ENCODE assay signal across 1 cellular context in the genomic region with DNA sequence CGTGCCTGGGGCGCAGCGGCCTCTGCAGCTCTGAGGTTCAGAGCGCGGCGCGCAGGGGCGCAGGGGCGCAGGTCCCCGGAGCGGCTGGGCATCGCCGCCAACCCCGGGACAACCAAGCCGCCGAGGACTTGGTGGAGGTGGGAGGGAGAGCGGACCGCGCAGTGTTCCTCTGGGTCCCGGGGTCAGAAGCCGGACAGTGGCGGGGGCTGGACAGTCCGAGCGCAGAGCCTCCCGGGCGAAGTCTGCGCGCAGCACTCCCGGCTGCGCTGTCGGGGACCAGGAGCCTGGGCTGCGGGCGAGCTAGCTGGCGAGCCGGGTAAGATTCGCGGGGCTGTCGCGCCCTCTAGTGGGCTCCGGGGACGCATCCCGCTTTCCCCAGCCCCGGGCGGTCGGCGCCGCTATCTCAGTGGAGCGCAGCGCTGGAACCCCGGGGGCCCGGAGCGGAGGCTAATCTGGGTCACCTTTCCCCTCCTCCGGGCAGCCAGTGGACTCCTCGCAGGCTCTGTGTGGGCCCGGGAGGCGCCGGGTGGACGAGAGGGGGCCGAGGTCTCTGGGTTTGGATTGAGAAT.
A peak's percentile ranks its signal among the peaks of the same experiment; 100 is the strongest.
TF ChIP-seq lines count a peak whose summit lies in the region.

No MANE protein-coding gene starts in this region.

TF ChIP-seq in HepG2, 621 proteins besides CTCF, POLR2A, EP300 and RAD21 (continued from another document and continues in another):
- TF ChIP-seq, protein P1, sequence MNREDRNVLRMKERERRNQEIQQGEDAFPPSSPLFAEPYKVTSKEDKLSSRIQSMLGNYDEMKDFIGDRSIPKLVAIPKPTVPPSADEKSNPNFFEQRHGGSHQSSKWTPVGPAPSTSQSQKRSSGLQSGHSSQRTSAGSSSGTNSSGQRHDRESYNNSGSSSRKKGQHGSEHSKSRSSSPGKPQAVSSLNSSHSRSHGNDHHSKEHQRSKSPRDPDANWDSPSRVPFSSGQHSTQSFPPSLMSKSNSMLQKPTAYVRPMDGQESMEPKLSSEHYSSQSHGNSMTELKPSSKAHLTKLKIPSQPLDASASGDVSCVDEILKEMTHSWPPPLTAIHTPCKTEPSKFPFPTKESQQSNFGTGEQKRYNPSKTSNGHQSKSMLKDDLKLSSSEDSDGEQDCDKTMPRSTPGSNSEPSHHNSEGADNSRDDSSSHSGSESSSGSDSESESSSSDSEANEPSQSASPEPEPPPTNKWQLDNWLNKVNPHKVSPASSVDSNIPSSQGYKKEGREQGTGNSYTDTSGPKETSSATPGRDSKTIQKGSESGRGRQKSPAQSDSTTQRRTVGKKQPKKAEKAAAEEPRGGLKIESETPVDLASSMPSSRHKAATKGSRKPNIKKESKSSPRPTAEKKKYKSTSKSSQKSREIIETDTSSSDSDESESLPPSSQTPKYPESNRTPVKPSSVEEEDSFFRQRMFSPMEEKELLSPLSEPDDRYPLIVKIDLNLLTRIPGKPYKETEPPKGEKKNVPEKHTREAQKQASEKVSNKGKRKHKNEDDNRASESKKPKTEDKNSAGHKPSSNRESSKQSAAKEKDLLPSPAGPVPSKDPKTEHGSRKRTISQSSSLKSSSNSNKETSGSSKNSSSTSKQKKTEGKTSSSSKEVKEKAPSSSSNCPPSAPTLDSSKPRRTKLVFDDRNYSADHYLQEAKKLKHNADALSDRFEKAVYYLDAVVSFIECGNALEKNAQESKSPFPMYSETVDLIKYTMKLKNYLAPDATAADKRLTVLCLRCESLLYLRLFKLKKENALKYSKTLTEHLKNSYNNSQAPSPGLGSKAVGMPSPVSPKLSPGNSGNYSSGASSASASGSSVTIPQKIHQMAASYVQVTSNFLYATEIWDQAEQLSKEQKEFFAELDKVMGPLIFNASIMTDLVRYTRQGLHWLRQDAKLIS (CRISPR knock-in tag; IDR thresholded peaks at IDR 0.05): no peak
- TF ChIP-seq, protein P2, sequence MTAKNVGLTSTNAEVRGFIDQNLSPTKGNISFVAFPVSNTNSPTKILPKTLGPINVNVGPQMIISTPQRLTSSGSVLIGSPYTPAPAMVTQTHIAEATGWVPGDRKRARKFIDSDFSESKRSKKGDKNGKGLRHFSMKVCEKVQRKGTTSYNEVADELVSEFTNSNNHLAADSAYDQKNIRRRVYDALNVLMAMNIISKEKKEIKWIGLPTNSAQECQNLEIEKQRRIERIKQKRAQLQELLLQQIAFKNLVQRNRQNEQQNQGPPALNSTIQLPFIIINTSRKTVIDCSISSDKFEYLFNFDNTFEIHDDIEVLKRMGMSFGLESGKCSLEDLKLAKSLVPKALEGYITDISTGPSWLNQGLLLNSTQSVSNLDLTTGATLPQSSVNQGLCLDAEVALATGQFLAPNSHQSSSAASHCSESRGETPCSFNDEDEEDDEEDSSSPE (CRISPR knock-in tag; IDR thresholded peaks at IDR 0.05): peak; percentile 30; the same call in 1 of the 2 replicates
- TF ChIP-seq KDM4B (CRISPR knock-in tag; IDR thresholded peaks at IDR 0.05): no peak
- TF ChIP-seq ZNF557 (CRISPR knock-in tag; IDR thresholded peaks at IDR 0.05): no peak
- TF ChIP-seq, protein P3, sequence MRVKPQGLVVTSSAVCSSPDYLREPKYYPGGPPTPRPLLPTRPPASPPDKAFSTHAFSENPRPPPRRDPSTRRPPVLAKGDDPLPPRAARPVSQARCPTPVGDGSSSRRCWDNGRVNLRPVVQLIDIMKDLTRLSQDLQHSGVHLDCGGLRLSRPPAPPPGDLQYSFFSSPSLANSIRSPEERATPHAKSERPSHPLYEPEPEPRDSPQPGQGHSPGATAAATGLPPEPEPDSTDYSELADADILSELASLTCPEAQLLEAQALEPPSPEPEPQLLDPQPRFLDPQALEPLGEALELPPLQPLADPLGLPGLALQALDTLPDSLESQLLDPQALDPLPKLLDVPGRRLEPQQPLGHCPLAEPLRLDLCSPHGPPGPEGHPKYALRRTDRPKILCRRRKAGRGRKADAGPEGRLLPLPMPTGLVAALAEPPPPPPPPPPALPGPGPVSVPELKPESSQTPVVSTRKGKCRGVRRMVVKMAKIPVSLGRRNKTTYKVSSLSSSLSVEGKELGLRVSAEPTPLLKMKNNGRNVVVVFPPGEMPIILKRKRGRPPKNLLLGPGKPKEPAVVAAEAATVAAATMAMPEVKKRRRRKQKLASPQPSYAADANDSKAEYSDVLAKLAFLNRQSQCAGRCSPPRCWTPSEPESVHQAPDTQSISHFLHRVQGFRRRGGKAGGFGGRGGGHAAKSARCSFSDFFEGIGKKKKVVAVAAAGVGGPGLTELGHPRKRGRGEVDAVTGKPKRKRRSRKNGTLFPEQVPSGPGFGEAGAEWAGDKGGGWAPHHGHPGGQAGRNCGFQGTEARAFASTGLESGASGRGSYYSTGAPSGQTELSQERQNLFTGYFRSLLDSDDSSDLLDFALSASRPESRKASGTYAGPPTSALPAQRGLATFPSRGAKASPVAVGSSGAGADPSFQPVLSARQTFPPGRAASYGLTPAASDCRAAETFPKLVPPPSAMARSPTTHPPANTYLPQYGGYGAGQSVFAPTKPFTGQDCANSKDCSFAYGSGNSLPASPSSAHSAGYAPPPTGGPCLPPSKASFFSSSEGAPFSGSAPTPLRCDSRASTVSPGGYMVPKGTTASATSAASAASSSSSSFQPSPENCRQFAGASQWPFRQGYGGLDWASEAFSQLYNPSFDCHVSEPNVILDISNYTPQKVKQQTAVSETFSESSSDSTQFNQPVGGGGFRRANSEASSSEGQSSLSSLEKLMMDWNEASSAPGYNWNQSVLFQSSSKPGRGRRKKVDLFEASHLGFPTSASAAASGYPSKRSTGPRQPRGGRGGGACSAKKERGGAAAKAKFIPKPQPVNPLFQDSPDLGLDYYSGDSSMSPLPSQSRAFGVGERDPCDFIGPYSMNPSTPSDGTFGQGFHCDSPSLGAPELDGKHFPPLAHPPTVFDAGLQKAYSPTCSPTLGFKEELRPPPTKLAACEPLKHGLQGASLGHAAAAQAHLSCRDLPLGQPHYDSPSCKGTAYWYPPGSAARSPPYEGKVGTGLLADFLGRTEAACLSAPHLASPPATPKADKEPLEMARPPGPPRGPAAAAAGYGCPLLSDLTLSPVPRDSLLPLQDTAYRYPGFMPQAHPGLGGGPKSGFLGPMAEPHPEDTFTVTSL (CRISPR knock-in tag; IDR thresholded peaks at IDR 0.05; ENCODE audit: borderline replicate concordance): no peak
- TF ChIP-seq, protein P4, sequence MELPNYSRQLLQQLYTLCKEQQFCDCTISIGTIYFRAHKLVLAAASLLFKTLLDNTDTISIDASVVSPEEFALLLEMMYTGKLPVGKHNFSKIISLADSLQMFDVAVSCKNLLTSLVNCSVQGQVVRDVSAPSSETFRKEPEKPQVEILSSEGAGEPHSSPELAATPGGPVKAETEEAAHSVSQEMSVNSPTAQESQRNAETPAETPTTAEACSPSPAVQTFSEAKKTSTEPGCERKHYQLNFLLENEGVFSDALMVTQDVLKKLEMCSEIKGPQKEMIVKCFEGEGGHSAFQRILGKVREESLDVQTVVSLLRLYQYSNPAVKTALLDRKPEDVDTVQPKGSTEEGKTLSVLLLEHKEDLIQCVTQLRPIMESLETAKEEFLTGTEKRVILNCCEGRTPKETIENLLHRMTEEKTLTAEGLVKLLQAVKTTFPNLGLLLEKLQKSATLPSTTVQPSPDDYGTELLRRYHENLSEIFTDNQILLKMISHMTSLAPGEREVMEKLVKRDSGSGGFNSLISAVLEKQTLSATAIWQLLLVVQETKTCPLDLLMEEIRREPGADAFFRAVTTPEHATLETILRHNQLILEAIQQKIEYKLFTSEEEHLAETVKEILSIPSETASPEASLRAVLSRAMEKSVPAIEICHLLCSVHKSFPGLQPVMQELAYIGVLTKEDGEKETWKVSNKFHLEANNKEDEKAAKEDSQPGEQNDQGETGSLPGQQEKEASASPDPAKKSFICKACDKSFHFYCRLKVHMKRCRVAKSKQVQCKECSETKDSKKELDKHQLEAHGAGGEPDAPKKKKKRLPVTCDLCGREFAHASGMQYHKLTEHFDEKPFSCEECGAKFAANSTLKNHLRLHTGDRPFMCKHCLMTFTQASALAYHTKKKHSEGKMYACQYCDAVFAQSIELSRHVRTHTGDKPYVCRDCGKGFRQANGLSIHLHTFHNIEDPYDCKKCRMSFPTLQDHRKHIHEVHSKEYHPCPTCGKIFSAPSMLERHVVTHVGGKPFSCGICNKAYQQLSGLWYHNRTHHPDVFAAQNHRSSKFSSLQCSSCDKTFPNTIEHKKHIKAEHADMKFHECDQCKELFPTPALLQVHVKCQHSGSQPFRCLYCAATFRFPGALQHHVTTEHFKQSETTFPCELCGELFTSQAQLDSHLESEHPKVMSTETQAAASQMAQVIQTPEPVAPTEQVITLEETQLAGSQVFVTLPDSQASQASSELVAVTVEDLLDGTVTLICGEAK (IDR thresholded peaks at IDR 0.05): no peak
- TF ChIP-seq, protein P4 (CRISPR knock-in tag; IDR thresholded peaks at IDR 0.05): no peak
- no peak for TF ChIP-seq ZFX (CRISPR knock-in tag; IDR thresholded peaks at IDR 0.05; ENCODE audit: low read depth)
- TF ChIP-seq, protein P5, sequence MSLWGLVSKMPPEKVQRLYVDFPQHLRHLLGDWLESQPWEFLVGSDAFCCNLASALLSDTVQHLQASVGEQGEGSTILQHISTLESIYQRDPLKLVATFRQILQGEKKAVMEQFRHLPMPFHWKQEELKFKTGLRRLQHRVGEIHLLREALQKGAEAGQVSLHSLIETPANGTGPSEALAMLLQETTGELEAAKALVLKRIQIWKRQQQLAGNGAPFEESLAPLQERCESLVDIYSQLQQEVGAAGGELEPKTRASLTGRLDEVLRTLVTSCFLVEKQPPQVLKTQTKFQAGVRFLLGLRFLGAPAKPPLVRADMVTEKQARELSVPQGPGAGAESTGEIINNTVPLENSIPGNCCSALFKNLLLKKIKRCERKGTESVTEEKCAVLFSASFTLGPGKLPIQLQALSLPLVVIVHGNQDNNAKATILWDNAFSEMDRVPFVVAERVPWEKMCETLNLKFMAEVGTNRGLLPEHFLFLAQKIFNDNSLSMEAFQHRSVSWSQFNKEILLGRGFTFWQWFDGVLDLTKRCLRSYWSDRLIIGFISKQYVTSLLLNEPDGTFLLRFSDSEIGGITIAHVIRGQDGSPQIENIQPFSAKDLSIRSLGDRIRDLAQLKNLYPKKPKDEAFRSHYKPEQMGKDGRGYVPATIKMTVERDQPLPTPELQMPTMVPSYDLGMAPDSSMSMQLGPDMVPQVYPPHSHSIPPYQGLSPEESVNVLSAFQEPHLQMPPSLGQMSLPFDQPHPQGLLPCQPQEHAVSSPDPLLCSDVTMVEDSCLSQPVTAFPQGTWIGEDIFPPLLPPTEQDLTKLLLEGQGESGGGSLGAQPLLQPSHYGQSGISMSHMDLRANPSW (CRISPR knock-in tag; IDR thresholded peaks at IDR 0.05; ENCODE audit: borderline replicate concordance): no peak
- TF ChIP-seq ZNF468 (CRISPR knock-in tag; IDR thresholded peaks at IDR 0.05): no peak
- no peak for TF ChIP-seq TMF1 (CRISPR knock-in tag; IDR thresholded peaks at IDR 0.05; ENCODE audit: low read depth)
- no peak for TF ChIP-seq TSC22D2 (CRISPR knock-in tag; IDR thresholded peaks at IDR 0.05; ENCODE audit: borderline replicate concordance)
- no peak for TF ChIP-seq ZNF337 (CRISPR knock-in tag; IDR thresholded peaks at IDR 0.05; ENCODE audit: borderline replicate concordance, low read depth)
- TF ChIP-seq ZNF788 (CRISPR knock-in tag; IDR thresholded peaks at IDR 0.05; ENCODE audit: borderline replicate concordance): peak; percentile 31; the same call in 1 of the 2 replicates
- TF ChIP-seq RFXAP (CRISPR knock-in tag; IDR thresholded peaks at IDR 0.05; ENCODE audit: borderline replicate concordance): no peak
- 0 out of 2 replicates have a peak, but pooled peaks have one; percentile 29 for TF ChIP-seq KDM3A (CRISPR knock-in tag; IDR thresholded peaks at IDR 0.05; ENCODE audit: low read depth)
- no peak for TF ChIP-seq MLLT10 (CRISPR knock-in tag; IDR thresholded peaks at IDR 0.05)
- TF ChIP-seq, protein P6, sequence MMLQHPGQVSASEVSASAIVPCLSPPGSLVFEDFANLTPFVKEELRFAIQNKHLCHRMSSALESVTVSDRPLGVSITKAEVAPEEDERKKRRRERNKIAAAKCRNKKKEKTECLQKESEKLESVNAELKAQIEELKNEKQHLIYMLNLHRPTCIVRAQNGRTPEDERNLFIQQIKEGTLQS (CRISPR knock-in tag; IDR thresholded peaks at IDR 0.05): no peak
- TF ChIP-seq, protein P7, sequence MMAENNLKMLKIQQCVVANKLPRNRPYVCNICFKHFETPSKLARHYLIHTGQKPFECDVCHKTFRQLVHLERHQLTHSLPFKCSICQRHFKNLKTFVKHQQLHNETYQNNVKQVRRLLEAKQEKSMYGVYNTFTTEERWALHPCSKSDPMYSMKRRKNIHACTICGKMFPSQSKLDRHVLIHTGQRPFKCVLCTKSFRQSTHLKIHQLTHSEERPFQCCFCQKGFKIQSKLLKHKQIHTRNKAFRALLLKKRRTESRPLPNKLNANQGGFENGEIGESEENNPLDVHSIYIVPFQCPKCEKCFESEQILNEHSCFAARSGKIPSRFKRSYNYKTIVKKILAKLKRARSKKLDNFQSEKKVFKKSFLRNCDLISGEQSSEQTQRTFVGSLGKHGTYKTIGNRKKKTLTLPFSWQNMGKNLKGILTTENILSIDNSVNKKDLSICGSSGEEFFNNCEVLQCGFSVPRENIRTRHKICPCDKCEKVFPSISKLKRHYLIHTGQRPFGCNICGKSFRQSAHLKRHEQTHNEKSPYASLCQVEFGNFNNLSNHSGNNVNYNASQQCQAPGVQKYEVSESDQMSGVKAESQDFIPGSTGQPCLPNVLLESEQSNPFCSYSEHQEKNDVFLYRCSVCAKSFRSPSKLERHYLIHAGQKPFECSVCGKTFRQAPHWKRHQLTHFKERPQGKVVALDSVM (CRISPR knock-in tag; IDR thresholded peaks at IDR 0.05): no peak
